ENCODE assay signal across 8 cellular contexts in genomic region chrX:11770320-11770719, GRCh38. TPM values are rescaled to one million over a fixed set of nuclear protein-coding genes. Genes with fewer than 3 reads are reported as not detected.
DNase-seq lines count a peak whose midpoint lies in the region; ATAC-seq and TF ChIP-seq lines count a peak whose summit lies in the region.

No MANE protein-coding gene starts in this region.

- DNase-seq in CD1c-positive myeloid dendritic cell (ENCODE audit: extremely low spot score) (peak; percentile 67), NCI-H748 (lab: John Stamatoyannopoulos, UW; ENCODE audit: unreplicated experiment) (peak; percentile 48), activated T-cell treated with anti-CD3 and anti-CD28 coated beads for 1 hour (ENCODE audit: low read depth) (peak; percentile 18), fibroblast of lung (ENCODE audit: low read depth in 2 of 2) (peak; percentile 40 to 69), occipital lobe (lab: John Stamatoyannopoulos, UW) (peak; percentile 1)

- H3K9ac ChIP-seq in fibroblast of lung (ENCODE audit: insufficient read depth, low read length) = no peak overlapping the region

- H3K36me3 ChIP-seq in fibroblast of lung (ENCODE audit: control insufficient read depth, insufficient read depth, low read length) = no peaks in the 10 kb centered on the region

- no peak overlapping the region for H3K27ac ChIP-seq in fibroblast of lung (ENCODE audit: insufficient read depth, low read length)

- H3K4me1 ChIP-seq in fibroblast of lung (ENCODE audit: control insufficient read depth, extremely low read depth, insufficient read depth, low read length) = no peaks in the 10 kb centered on the region

- no peak overlapping the region for H3K4me2 ChIP-seq in fibroblast of lung (ENCODE audit: extremely low read depth, insufficient read depth, low read length)

- no peaks in the 10 kb centered on the region for H3K9me3 ChIP-seq in fibroblast of lung (ENCODE audit: control insufficient read depth, insufficient read depth, low read depth, low read length)

- no peaks in the 10 kb centered on the region for H3K27me3 ChIP-seq in fibroblast of lung (ENCODE audit: control insufficient read depth, insufficient read depth, low read length)

- H4K20me1 ChIP-seq in fibroblast of lung (ENCODE audit: control insufficient read depth, extremely low read depth, insufficient read depth, low read length) = no peaks in the 10 kb centered on the region

- peak; percentile 63 for ATAC-seq in GM18867 (IDR thresholded peaks at IDR 0.05; ENCODE audit: unreplicated experiment)
- ATAC-seq in HG03342 (IDR thresholded peaks at IDR 0.05; ENCODE audit: unreplicated experiment) = peak; percentile 65
- ATAC-seq in GM19035 (IDR thresholded peaks at IDR 0.05; ENCODE audit: unreplicated experiment) = no peak

- H2AFZ ChIP-seq in fibroblast of lung (ENCODE audit: low read length) = no peak overlapping the region

- H3K4me3 ChIP-seq in fibroblast of lung (replicated peaks in 1 of 4; ENCODE audit: control extremely low read depth in 1 of 4, insufficient read depth in 1 of 4, low read depth in 3 of 4, low read length in 4 of 4) = no peak overlapping the region

- H3K79me2 ChIP-seq in fibroblast of lung (ENCODE audit: control insufficient read depth, insufficient read depth, low read length) = no peaks in the 10 kb centered on the region

- peak; percentile 69 to 73 for TF ChIP-seq CTCF in fibroblast of lung (conservative IDR thresholded peaks at IDR 0.05 in 1 of 2, IDR thresholded peaks at IDR 0.05 in 1 of 2; ENCODE audit: low read depth in 1 of 2, low read length in 2 of 2)

RNA-seq across cellular contexts. Expression of gene MSL3, which starts 12.3 kb away (rescaled TPM):
- 14.4 and 16.8 TPM in 2 replicates for total RNA-seq in fibroblast of lung
- 24.6 and 27.9 TPM in 2 replicates for polyA plus RNA-seq in fibroblast of lung
- polyA plus RNA-seq in fibroblast of lung (2012) = 16.1 and 18.1 TPM in 2 replicates
- 8.7 and 20.8 TPM in 2 replicates for polyA minus RNA-seq in fibroblast of lung (ENCODE audit: low replicate concordance)
- total RNA-seq in occipital lobe = 30.6 TPM

Comparison
In these comparisons a context has a peak if more than half of its experiments do, and no peak if none do; other contexts are left out.
1. DNase-seq: peak in every context shown above with its lines; median percentile 67 in CD1c-positive myeloid dendritic cell; 54 in fibroblast of lung; 48 in NCI-H748; 18 in activated T-cell treated with anti-CD3 and anti-CD28 coated beads for 1 hour; 1 in occipital lobe.